10 cellular contexts compared by ENCODE assay signal in genomic region chr9:124017929-124018730, GRCh38. TPM values are rescaled to one million over a fixed set of nuclear protein-coding genes. Genes with fewer than 3 reads are reported as not detected.
DNase-seq lines count a peak whose midpoint lies in the region; ATAC-seq and TF ChIP-seq lines count a peak whose summit lies in the region.
"Had no signal": no experiment of that assay in that cellular context is flagged by ENCODE, and none has a peak within 500 bp of the region (broad histone marks: within the 10 kb centered on the region; RNA-seq: fewer than 3 reads in every experiment).

No MANE protein-coding gene starts in this region.

- no peaks in the 10 kb centered on the region for H3K9me3 Mint-ChIP-seq in central memory CD8-positive, alpha-beta T cell
- H3K9me3 Mint-ChIP-seq in nephron progenitor cell: no peaks in the 10 kb centered on the region
- H3K9me3 Mint-ChIP-seq in activated CD8-positive, alpha-beta memory T cell treated with anti-CD3 and anti-CD28 coated beads, Interleukin-2, amount 10 ng/mL, durations not matched to agents 7 days and 5 days (ENCODE audit: low read depth): no peaks in the 10 kb centered on the region

- no peak overlapping the region for H3K27ac Mint-ChIP-seq in central memory CD8-positive, alpha-beta T cell (ENCODE audit: low read depth)
- H3K27ac Mint-ChIP-seq in nephron progenitor cell: no peak overlapping the region
- no peak overlapping the region for H3K27ac Mint-ChIP-seq in activated CD8-positive, alpha-beta memory T cell treated with anti-CD3 and anti-CD28 coated beads, Interleukin-2, amount 10 ng/mL, durations not matched to agents 7 days and 5 days

- TF ChIP-seq CTCF in nephron progenitor cell (IDR thresholded peaks at IDR 0.05): no peak

- peaks cover 100% of the 10 kb centered on the region in 11 experiments for H3K27me3 ChIP-seq in BLaER1 treated with 17β-estradiol and CSF1 and Interleukin-3, amounts not matched to agents 10 nM and 100 nM
- H3K27me3 ChIP-seq in HUES6 (ENCODE audit: control insufficient read depth, insufficient read depth, low read length): peaks cover 100% of the 10 kb centered on the region

- H3K4me3 ChIP-seq in BLaER1 treated with 17β-estradiol and CSF1 and Interleukin-3, amounts not matched to agents 10 nM and 100 nM: peak overlapping the region in 7 of 10 experiments; percentile 12 to 55 (median 37); a peak in 10 of 20 replicates
- peak overlapping the region; percentile 45 for H3K4me3 ChIP-seq in HUES6 (ENCODE audit: low read depth, low read length)

- peaks cover 8 to 40% (median 16%) of the 10 kb centered on the region in 10 experiments; a peak in 17 of 20 replicates for H3K4me1 ChIP-seq in BLaER1 treated with 17β-estradiol and CSF1 and Interleukin-3, amounts not matched to agents 10 nM and 100 nM
- H3K4me1 ChIP-seq in HUES6 (ENCODE audit: control insufficient read depth, insufficient read depth, low read length): peaks cover 42% of the 10 kb centered on the region

- H3K27ac ChIP-seq in BLaER1 treated with 17β-estradiol and CSF1 and Interleukin-3, amounts not matched to agents 10 nM and 100 nM: no peak overlapping the region
- no peak overlapping the region for H3K27ac ChIP-seq in HUES6 (ENCODE audit: low read depth, low read length)
- H3K27ac ChIP-seq: neutrophil had no signal

- no peak for DNase-seq in central memory CD8-positive, alpha-beta T cell (ENCODE audit: low spot score in 2 of 2)
- peak; percentile 33 for DNase-seq in nephron progenitor cell
- no peak for DNase-seq in activated CD8-positive, alpha-beta memory T cell treated with anti-CD3 and anti-CD28 coated beads, Interleukin-2, amount 10 ng/mL, durations not matched to agents 7 days and 5 days

- CTCF ChIA-PET in activated CD8-positive, alpha-beta memory T cell treated with anti-CD3 and anti-CD28 coated beads, Interleukin-2, amount 10 ng/mL, durations not matched to agents 7 days and 5 days (lab: Charles Lee): interaction anchor here (2.4 kb wide), 1 partner anchor 23 kb away, joined by 10 read pairs; no protein-coding TSS in a partner anchor

- ATAC-seq in central memory CD8-positive, alpha-beta T cell (replicated peaks; ENCODE audit: extremely low read depth, poor library complexity, severe bottlenecking): no peak
- ATAC-seq in activated CD8-positive, alpha-beta memory T cell treated with anti-CD3 and anti-CD28 coated beads, Interleukin-2, amount 10 ng/mL, durations not matched to agents 7 days and 5 days: no peak
- ATAC-seq in HG03097 (IDR thresholded peaks at IDR 0.05; ENCODE audit: low FRiP score, unreplicated experiment): no peak
- no peak for ATAC-seq in GM21737 (IDR thresholded peaks at IDR 0.05; ENCODE audit: unreplicated experiment)
- ATAC-seq in GM21423 (IDR thresholded peaks at IDR 0.05; ENCODE audit: unreplicated experiment): no peak

- peak overlapping the region; percentile 49 for H3K4me3 Mint-ChIP-seq in central memory CD8-positive, alpha-beta T cell
- peak overlapping the region; percentile 66 for H3K4me3 Mint-ChIP-seq in nephron progenitor cell
- no peak overlapping the region for H3K4me3 Mint-ChIP-seq in activated CD8-positive, alpha-beta memory T cell treated with anti-CD3 and anti-CD28 coated beads, Interleukin-2, amount 10 ng/mL, durations not matched to agents 7 days and 5 days

- H4K20me1 ChIP-seq in BLaER1 treated with 17β-estradiol and CSF1 and Interleukin-3, amounts not matched to agents 10 nM and 100 nM: peaks cover 36 to 95% (median 90%) of the 10 kb centered on the region in 11 experiments; a peak in 21 of 22 replicates

- peak overlapping the region in 3 of 11 experiments; percentile 10 to 26 (median 15); a peak in 2 of 22 replicates for H3K9ac ChIP-seq in BLaER1 treated with 17β-estradiol and CSF1 and Interleukin-3, amounts not matched to agents 10 nM and 100 nM
- H3K9ac ChIP-seq in HUES6 (ENCODE audit: low read length): no peak overlapping the region

- H3K4me2 ChIP-seq in BLaER1 treated with 17β-estradiol and CSF1 and Interleukin-3, amounts not matched to agents 10 nM and 100 nM: peak overlapping the region; percentile 32 to 87 (median 53); a peak in 21 of 22 replicates

- peaks cover 33% of the 10 kb centered on the region for H3K4me1 Mint-ChIP-seq in central memory CD8-positive, alpha-beta T cell
- peaks cover 31% of the 10 kb centered on the region for H3K4me1 Mint-ChIP-seq in nephron progenitor cell
- H3K4me1 Mint-ChIP-seq in activated CD8-positive, alpha-beta memory T cell treated with anti-CD3 and anti-CD28 coated beads, Interleukin-2, amount 10 ng/mL, durations not matched to agents 7 days and 5 days: peaks cover 14% of the 10 kb centered on the region

- H3K9me3 ChIP-seq in BLaER1 treated with 17β-estradiol and CSF1 and Interleukin-3, amounts not matched to agents 10 nM and 100 nM (replicated peaks in 1 of 11): peaks cover 0 to 13% (median 8%) of the 10 kb centered on the region in 11 experiments; a peak in 8 of 22 replicates
- H3K9me3 ChIP-seq in HUES6 (ENCODE audit: control insufficient read depth, insufficient read depth, low read depth, low read length): no peaks in the 10 kb centered on the region
- H3K9me3 ChIP-seq: neutrophil had no signal

- no peaks in the 10 kb centered on the region for H3K36me3 ChIP-seq in BLaER1 treated with 17β-estradiol and CSF1 and Interleukin-3, amounts not matched to agents 10 nM and 100 nM
- no peaks in the 10 kb centered on the region for H3K36me3 ChIP-seq in HUES6 (ENCODE audit: control insufficient read depth, insufficient read depth, low read length)
- H3K36me3 ChIP-seq: neutrophil had no signal

- H3K27me3 Mint-ChIP-seq in central memory CD8-positive, alpha-beta T cell: peaks cover 91% of the 10 kb centered on the region
- H3K27me3 Mint-ChIP-seq in nephron progenitor cell (ENCODE audit: low read depth, poor library complexity): peaks cover 99% of the 10 kb centered on the region
- H3K27me3 Mint-ChIP-seq in activated CD8-positive, alpha-beta memory T cell treated with anti-CD3 and anti-CD28 coated beads, Interleukin-2, amount 10 ng/mL, durations not matched to agents 7 days and 5 days: peaks cover 88% of the 10 kb centered on the region

- peaks cover 11% of the 10 kb centered on the region for H3K36me3 Mint-ChIP-seq in central memory CD8-positive, alpha-beta T cell (ENCODE audit: insufficient read depth)
- no peaks in the 10 kb centered on the region for H3K36me3 Mint-ChIP-seq in nephron progenitor cell (ENCODE audit: low read depth)
- H3K36me3 Mint-ChIP-seq in activated CD8-positive, alpha-beta memory T cell treated with anti-CD3 and anti-CD28 coated beads, Interleukin-2, amount 10 ng/mL, durations not matched to agents 7 days and 5 days: peaks cover 3% of the 10 kb centered on the region

RNA-seq across cellular contexts. Expression of gene LHX2, which starts 6.6 kb away (rescaled TPM):
- total RNA-seq in activated CD8-positive, alpha-beta memory T cell treated with anti-CD3 and anti-CD28 coated beads, Interleukin-2, amount 10 ng/mL, durations not matched to agents 7 days and 5 days: not detected
- total RNA-seq: fibroblast of lung had no signal
